In the genomic region with DNA sequence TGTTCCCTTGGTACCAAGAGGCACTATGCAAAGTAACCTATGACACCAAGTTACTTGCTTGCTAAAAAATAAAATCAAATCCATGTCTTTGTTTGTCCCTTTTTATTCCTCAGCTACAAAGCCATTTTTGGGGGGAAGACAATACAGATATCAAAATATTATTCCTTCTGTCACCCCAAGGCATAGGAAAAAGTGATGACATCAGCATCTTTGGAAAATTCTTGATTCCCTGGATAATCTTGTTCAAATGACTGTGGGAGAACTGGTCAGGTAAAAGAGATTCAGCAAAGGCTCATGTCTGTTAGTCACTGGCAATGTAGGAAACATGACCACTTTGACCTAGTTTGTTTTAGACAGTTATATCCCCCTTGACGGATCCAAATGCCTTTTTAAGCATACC, we compare ENCODE assay signal across 2 cellular contexts.
TF ChIP-seq lines count a peak whose summit lies in the region.

No MANE protein-coding gene starts in this region.

TF ChIP-seq in A549, 52 proteins besides CTCF, POLR2A, EP300 and RAD21 (continued from another document):
- TF ChIP-seq MAX (IDR thresholded peaks at IDR 0.05) (no peak), MYC (IDR thresholded peaks at IDR 0.05; ENCODE audit: borderline replicate concordance, low read length) (no peak), REST (IDR thresholded peaks at IDR 0.05) (no peak), HOXB13 (CRISPR knock-in tag; IDR thresholded peaks at IDR 0.05; ENCODE audit: low read depth) (no peak), CEBPB (IDR thresholded peaks at IDR 0.05) (no peak)

TF ChIP-seq in K562, 482 proteins besides CTCF, POLR2A, EP300 and RAD21:
- TF ChIP-seq DLX4 (CRISPR knock-in tag; IDR thresholded peaks at IDR 0.05), result no peak
- peak; percentile 97 for TF ChIP-seq MAFK (IDR thresholded peaks at IDR 0.05; ENCODE audit: low read length)
- peak; percentile 94 for TF ChIP-seq MAFF (IDR thresholded peaks at IDR 0.05; ENCODE audit: low read length)
- no peak for TF ChIP-seq ADNP (tag; IDR thresholded peaks at IDR 0.05)
- TF ChIP-seq HBP1 (CRISPR knock-in tag; IDR thresholded peaks at IDR 0.05), result no peak
- TF ChIP-seq TRIM25 (IDR thresholded peaks at IDR 0.05; ENCODE audit: borderline replicate concordance), result no peak
- peak; percentile 83 for TF ChIP-seq ZNF316 (IDR thresholded peaks at IDR 0.05)
- TF ChIP-seq MAFG (tag; conservative IDR thresholded peaks at IDR 0.05), result peak; percentile 85
- TF ChIP-seq C11orf30 (IDR thresholded peaks at IDR 0.05; ENCODE audit: low read depth), result peak; percentile 68
